Comparison of ENCODE assay signal across 8 cellular contexts in the genomic region with DNA sequence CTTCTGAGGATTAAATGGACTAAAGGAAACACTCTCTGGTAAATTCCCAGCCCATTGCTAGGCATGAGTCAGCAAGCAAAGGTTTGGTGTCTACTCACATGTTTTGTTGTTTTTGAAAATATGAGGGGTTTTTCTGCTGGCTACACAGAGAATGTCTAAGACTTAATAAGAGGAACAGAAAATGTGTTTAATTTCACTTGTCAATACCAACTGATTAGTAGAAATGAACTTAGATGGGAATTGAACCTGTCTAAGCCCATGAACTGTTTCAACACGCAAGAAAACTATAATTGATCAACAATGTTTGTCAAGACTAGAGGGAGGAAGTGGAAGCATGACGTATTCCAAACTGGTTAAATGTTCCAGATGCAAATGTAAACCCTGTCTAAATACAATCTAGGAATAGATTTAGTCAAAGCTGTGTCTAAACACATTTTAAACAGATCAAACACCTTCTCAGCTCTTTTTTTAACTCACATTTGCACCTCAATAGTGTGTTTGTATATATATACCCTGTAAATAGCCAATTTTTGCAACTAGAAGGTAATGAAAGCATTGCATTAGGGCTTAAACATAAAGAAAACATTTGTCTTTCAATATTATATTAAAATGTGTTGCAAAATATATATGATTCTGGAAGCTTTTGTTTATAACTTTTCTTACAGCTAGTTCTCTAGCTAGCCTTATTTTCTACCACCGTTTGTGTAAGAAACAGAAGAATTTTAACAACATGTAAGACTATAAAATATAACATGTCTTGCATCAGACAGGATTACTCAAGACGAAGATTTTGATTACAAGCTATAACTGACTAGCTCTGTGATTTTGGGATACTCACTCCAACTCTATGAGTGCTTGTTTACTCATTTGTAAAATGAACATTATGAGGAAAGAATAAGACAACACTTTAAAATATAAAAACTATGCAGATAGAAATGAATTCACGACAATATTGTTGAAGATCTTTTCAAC.
DNase-seq lines count a peak whose midpoint lies in the region; ATAC-seq, FAIRE-seq and TF ChIP-seq lines count a peak whose summit lies in the region.
"Had no signal": no experiment of that assay in that cellular context is flagged by ENCODE, and none has a peak within 500 bp of the region (broad histone marks: within the 10 kb centered on the region; RNA-seq: fewer than 3 reads in every experiment).

No MANE protein-coding gene starts in this region.

- H3K27me3 ChIP-seq in SK-N-SH (ENCODE audit: insufficient read depth), result no peaks in the 10 kb centered on the region
- H3K27me3 ChIP-seq in Caco-2 (replicated peaks; ENCODE audit: control insufficient read depth, insufficient read depth, low read length), result no peaks in the 10 kb centered on the region

- H3K4me1 Mint-ChIP-seq in Caco-2 (ENCODE audit: low read depth, unreplicated experiment), result no peaks in the 10 kb centered on the region

- peak overlapping the region in 1 of 2 experiments; percentile 15; a peak in 1 of 4 replicates for H3K27ac ChIP-seq in SK-N-SH (ENCODE audit: low read depth in 2 of 2, low read length in 1 of 2)

- no peak for DNase-seq in SK-N-SH
- DNase-seq in skeletal muscle cell (ENCODE audit: low read depth), result peak; percentile 59
- DNase-seq in GM19240 (ENCODE audit: insufficient read length, low spot score), result no peak
- no peak for DNase-seq in Caco-2
- no peak for DNase-seq in urothelium cell line (ENCODE audit: low spot score)
- DNase-seq: NCI-H1436 had no signal

- H3K9me3 Mint-ChIP-seq in Caco-2 (ENCODE audit: unreplicated experiment), result no peaks in the 10 kb centered on the region

- H3K4me3 Mint-ChIP-seq in Caco-2 (ENCODE audit: unreplicated experiment), result no peak overlapping the region

- no peak for FAIRE-seq in urothelium cell line (lab: Jason Lieb, UNC)

- no peak overlapping the region for H3K4me3 ChIP-seq in SK-N-SH (ENCODE audit: low read depth in 2 of 2, low read length in 1 of 2)
- no peak overlapping the region for H3K4me3 ChIP-seq in skeletal muscle cell (ENCODE audit: low read depth, low read length)
- no peak overlapping the region for H3K4me3 ChIP-seq in Caco-2 (ENCODE audit: low read depth, low read length)

- H3K79me2 ChIP-seq in SK-N-SH (ENCODE audit: insufficient read depth), result no peaks in the 10 kb centered on the region

- H3K36me3 Mint-ChIP-seq in Caco-2 (ENCODE audit: insufficient read depth, unreplicated experiment), result no peaks in the 10 kb centered on the region

- no peaks in the 10 kb centered on the region for H3K9me2 ChIP-seq in SK-N-SH

- no peaks in the 10 kb centered on the region for H3F3A ChIP-seq in SK-N-SH (replicated peaks; ENCODE audit: insufficient read depth)

- peaks cover 0 to 22% of the 10 kb centered on the region in 2 experiments; a peak in 1 of 4 replicates for H3K4me1 ChIP-seq in SK-N-SH (ENCODE audit: control insufficient read depth in 1 of 2, insufficient read depth in 2 of 2, low read depth in 1 of 2, low read length in 1 of 2)
- H3K4me1 ChIP-seq in Caco-2, result no peaks in the 10 kb centered on the region

- no peak for TF ChIP-seq RAD21 in SK-N-SH (IDR thresholded peaks at IDR 0.05; ENCODE audit: low read length)

- BruUV-seq in Caco-2 (replicated peaks; lab: Mats Ljungman, UMichigan), result no TSS peak

- H3K27me3 Mint-ChIP-seq in Caco-2 (ENCODE audit: insufficient read depth, unreplicated experiment), result no peaks in the 10 kb centered on the region

- WGBS in SK-N-SH (ENCODE audit: low lambda C conversion rate), result 93% methylated on average over 5 of the region's 5 CpGs

- no peaks in the 10 kb centered on the region for H3K9me3 ChIP-seq in SK-N-SH
- no peaks in the 10 kb centered on the region for H3K9me3 ChIP-seq in Caco-2

- TF ChIP-seq EP300 in SK-N-SH (IDR thresholded peaks at IDR 0.05; ENCODE audit: borderline replicate concordance in 1 of 2, low read depth in 1 of 2, low read length in 1 of 2), result no peak

- peak overlapping the region; percentile 62; the same call in 1 of the 2 replicates for H2AFZ ChIP-seq in SK-N-SH (ENCODE audit: low read depth)

- H3K36me3 ChIP-seq in SK-N-SH (replicated peaks in 1 of 2; ENCODE audit: control insufficient read depth in 1 of 2, insufficient read depth in 2 of 2, low read length in 1 of 2) (no peaks in the 10 kb centered on the region), Caco-2 (ENCODE audit: control insufficient read depth, insufficient read depth, low read length) (no peaks in the 10 kb centered on the region)

- H3K9ac ChIP-seq in SK-N-SH, result no peak overlapping the region

- POLR2A ChIA-PET in SK-N-SH (lab: Yijun Ruan, JAX) (no interaction called here), Caco-2 (lab: Charles Lee) (no interaction called here)

- ATAC-seq in GM19324 (IDR thresholded peaks at IDR 0.05; ENCODE audit: low FRiP score, unreplicated experiment) (peak; percentile 92), HG03025 (IDR thresholded peaks at IDR 0.05; ENCODE audit: low FRiP score, unreplicated experiment) (peak; percentile 90)

- intact Hi-C loops in Caco-2 (cut with micrococcal nuclease; ENCODE audit: unreplicated experiment), result no loop called here

- no peak overlapping the region; the same call in 1 of the 2 replicates for H3K4me2 ChIP-seq in SK-N-SH

- TF ChIP-seq CTCF in SK-N-SH (IDR thresholded peaks at IDR 0.05), result no peak
- TF ChIP-seq CTCF in Caco-2 (IDR thresholded peaks at IDR 0.05; ENCODE audit: insufficient read depth in 1 of 2, low read depth in 1 of 2, low read length in 1 of 2, severe bottlenecking in 1 of 2, unreplicated experiment in 1 of 2), result no peak

- no peaks in the 10 kb centered on the region for H4K20me1 ChIP-seq in SK-N-SH (ENCODE audit: insufficient read depth)

- H3K27ac Mint-ChIP-seq in Caco-2 (ENCODE audit: unreplicated experiment), result no peak overlapping the region

- CTCF ChIA-PET in SK-N-SH (lab: Yijun Ruan, JAX), result no interaction called here
- CTCF ChIA-PET in Caco-2 (lab: Charles Lee), result no interaction called here

TF ChIP-seq in SK-N-SH, 30 proteins besides CTCF, POLR2A, EP300 and RAD21:
- peak; percentile 45; the same call in 1 of the 2 replicates for TF ChIP-seq FOSL2 (IDR thresholded peaks at IDR 0.05; ENCODE audit: borderline replicate concordance, low read depth)
- TF ChIP-seq CHD2 (IDR thresholded peaks at IDR 0.05; ENCODE audit: low read length, partially characterized antibody), result no peak
- TF ChIP-seq JUND (IDR thresholded peaks at IDR 0.05), result peak; percentile 18; the same call in 1 of the 2 replicates
